Comparison of ENCODE assay signal across 1 cellular context in genomic region chr1:234750922-234751595, GRCh38.
TF ChIP-seq lines count a peak whose summit lies in the region.

No MANE protein-coding gene starts in this region.

TF ChIP-seq in K562, 482 proteins besides CTCF, POLR2A, EP300 and RAD21 (continued from another document):
- peak; percentile 60 for TF ChIP-seq PKNOX1 (IDR thresholded peaks at IDR 0.05)
- TF ChIP-seq GATAD2A (IDR thresholded peaks at IDR 0.05) = peak; percentile 13; the same call in 1 of the 2 replicates
- TF ChIP-seq TAL1 (IDR thresholded peaks at IDR 0.05) = peak; percentile 84
- TF ChIP-seq ZNF740 (CRISPR knock-in tag; IDR thresholded peaks at IDR 0.05) = peak; percentile 49; the same call in 1 of the 2 replicates
- peak in 1 of 2 experiments; percentile 77; a peak in 2 of 4 replicates for TF ChIP-seq ZNF740 (tag; IDR thresholded peaks at IDR 0.05)
- TF ChIP-seq HDAC1 (IDR thresholded peaks at IDR 0.05) = peak in 1 of 2 experiments; percentile 65; a peak in 2 of 4 replicates
- TF ChIP-seq BRCA1 (IDR thresholded peaks at IDR 0.05) = no peak
- TF ChIP-seq BRCA1 (CRISPR knock-in tag; IDR thresholded peaks at IDR 0.05) = no peak
- no peak for TF ChIP-seq U2AF2 (optimal IDR thresholded peaks at IDR 0.05; ENCODE audit: low read depth, low read length)
- 0 out of 4 replicates have a peak, but pooled peaks of 1 of the 2 experiments have one; percentile 34 for TF ChIP-seq MNT (conservative IDR thresholded peaks at IDR 0.05)
- peak; percentile 84 for TF ChIP-seq MTA2 (IDR thresholded peaks at IDR 0.05; ENCODE audit: low read depth)
- 0 out of 2 replicates have a peak, but pooled peaks have one; percentile 36 for TF ChIP-seq PML (IDR thresholded peaks at IDR 0.05; ENCODE audit: low read length)
- 0 out of 4 replicates have a peak, but pooled peaks of 1 of the 2 experiments have one; percentile 38 for TF ChIP-seq TBL1XR1 (IDR thresholded peaks at IDR 0.05; ENCODE audit: low read length in 2 of 2)
- peak; percentile 94 for TF ChIP-seq SOX6 (IDR thresholded peaks at IDR 0.05)
- TF ChIP-seq TCF3 (CRISPR knock-in tag; IDR thresholded peaks at IDR 0.05) = peak; percentile 91
- TF ChIP-seq KDM1A (IDR thresholded peaks at IDR 0.05) = peak; percentile 61 to 88; a peak in 3 of 4 replicates
- TF ChIP-seq BHLHE40 (IDR thresholded peaks at IDR 0.05; ENCODE audit: low read length) = peak; percentile 35; the same call in 1 of the 2 replicates
- TF ChIP-seq ZKSCAN1 (IDR thresholded peaks at IDR 0.05; ENCODE audit: low read depth, low read length) = 0 out of 2 replicates have a peak, but pooled peaks have one; percentile 21
- no peak for TF ChIP-seq HDAC6 (IDR thresholded peaks at IDR 0.05; ENCODE audit: low read depth, low read length)
- TF ChIP-seq SIN3A (IDR thresholded peaks at IDR 0.05; ENCODE audit: borderline replicate concordance in 2 of 2, control insufficient read depth in 1 of 2, low read depth in 2 of 2, low read length in 2 of 2) = no peak
- peak; percentile 80 for TF ChIP-seq GATA2 (CRISPR knock-in tag; IDR thresholded peaks at IDR 0.05)
- no peak for TF ChIP-seq ZNF655 (CRISPR knock-in tag; IDR thresholded peaks at IDR 0.05)
- peak; percentile 85 for TF ChIP-seq NCOR1 (IDR thresholded peaks at IDR 0.05)
- TF ChIP-seq NFIC (IDR thresholded peaks at IDR 0.05) = peak; percentile 68
- TF ChIP-seq MEIS2 (IDR thresholded peaks at IDR 0.05; ENCODE audit: partially characterized antibody) = peak; percentile 39
